Comparison of ENCODE assay signal across 14 cellular contexts in the genomic region with DNA sequence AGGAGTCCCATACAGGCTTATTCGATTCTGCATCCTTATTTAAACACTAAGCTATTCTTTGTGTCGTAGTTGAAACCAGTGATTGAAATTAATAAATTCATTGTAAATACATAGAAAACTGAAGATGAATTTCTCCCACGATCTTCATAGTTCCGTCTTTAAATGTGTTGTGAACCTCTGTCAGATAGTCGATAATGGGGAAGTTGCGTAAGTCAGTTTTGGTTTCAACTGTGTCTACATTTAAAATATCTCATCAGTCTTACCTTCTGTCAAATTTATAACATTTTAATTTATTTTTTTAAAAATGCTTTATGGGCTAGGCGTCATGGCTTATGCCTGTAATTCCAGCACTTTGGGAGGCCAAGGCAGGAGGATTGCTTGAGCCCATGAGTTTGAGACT.
DNase-seq lines count a peak whose midpoint lies in the region; ATAC-seq lines count a peak whose summit lies in the region.
"Had no signal": no experiment of that assay in that cellular context is flagged by ENCODE, and none has a peak within 500 bp of the region (broad histone marks: within the 10 kb centered on the region; RNA-seq: fewer than 3 reads in every experiment).

No MANE protein-coding gene starts in this region.

- peak; percentile 39 for DNase-seq in germinal center (ENCODE audit: low spot score)
- DNase-seq in T-helper 9 cell, result no peak
- DNase-seq in NCI-H524 treated with DMSO at 0.1 percent for 48 hours (lab: John Stamatoyannopoulos, UW), result no peak
- DNase-seq in amniotic stem cell (lab: John Stamatoyannopoulos, UW), result no peak
- no peak for DNase-seq in DMS153 treated with DMSO at 0.1 percent for 48 hours (lab: John Stamatoyannopoulos, UW; ENCODE audit: unreplicated experiment)
- DNase-seq: activated naive CD4-positive, alpha-beta T cell treated with anti-CD3 and anti-CD28 coated beads for 36 hours; CD4-positive, alpha-beta T cell; glutamatergic neuron; mucosa of descending colon; NCI-H1105 treated with DMSO at 0.1 percent for 48 hours had no signal

- peak; percentile 69 for ATAC-seq in GM18858 (IDR thresholded peaks at IDR 0.05; ENCODE audit: unreplicated experiment)
- ATAC-seq in GM21825 (IDR thresholded peaks at IDR 0.05; ENCODE audit: unreplicated experiment), result peak; percentile 64
- peak; percentile 82 for ATAC-seq in HG03520 (IDR thresholded peaks at IDR 0.05; ENCODE audit: unreplicated experiment)
- ATAC-seq: mucosa of descending colon, Panc1 had no signal
